Comparison of ENCODE assay signal across 10 cellular contexts in the genomic region with DNA sequence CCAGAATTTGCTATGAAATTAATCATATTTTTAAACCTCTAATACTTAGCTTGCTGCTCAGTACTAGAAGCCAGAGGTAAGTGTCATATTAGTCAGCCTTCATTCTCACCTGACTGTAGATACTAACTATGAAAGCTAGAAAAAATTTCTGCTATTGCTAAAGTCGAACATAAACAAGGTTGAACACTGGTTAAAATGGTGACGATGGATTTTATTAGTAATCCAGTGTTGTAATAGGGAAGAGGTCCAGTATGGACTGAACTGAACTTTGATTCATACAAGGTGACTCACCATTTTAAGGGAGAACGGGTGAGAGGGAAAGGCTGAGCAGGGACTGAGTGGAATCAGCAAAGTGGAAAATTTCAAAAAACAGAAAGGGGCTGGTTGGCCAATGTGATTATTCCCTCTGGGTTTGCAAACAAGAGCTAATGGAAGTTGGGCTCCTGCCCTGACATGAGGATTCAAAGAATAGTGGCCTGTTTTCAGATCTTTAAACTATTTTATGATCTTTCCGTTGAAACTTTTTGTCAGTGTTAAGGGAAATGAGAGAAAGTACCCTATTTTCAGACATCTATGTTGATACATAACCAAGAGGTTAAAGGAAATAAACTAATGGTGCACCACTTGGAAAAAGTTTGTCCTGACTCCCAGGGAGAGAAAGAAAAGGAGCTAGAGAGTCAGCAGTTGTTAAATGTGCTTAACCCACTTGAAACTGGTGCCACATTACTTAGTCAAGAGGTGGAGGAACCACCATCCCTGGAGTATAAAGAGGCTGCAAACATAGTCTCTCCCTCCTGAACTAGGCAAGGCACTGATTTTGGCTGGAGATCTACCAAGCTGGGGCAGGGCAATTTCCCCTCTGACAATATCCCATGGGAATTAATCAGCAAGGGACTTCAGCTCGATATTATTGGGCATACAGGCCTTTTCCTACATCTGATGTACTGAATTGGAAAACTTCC. TPM values are rescaled to one million over a fixed set of nuclear protein-coding genes. Genes with fewer than 3 reads are reported as not detected.
DNase-seq lines count a peak whose midpoint lies in the region; ATAC-seq and TF ChIP-seq lines count a peak whose summit lies in the region.
"Had no signal": no experiment of that assay in that cellular context is flagged by ENCODE, and none has a peak within 500 bp of the region (broad histone marks: within the 10 kb centered on the region; RNA-seq: fewer than 3 reads in every experiment).

No MANE protein-coding gene starts in this region.

- DNase-seq in DMS53 (lab: John Stamatoyannopoulos, UW) (peak; percentile 30), DMS53 treated with DMSO at 0.1 percent for 48 hours (lab: John Stamatoyannopoulos, UW; ENCODE audit: unreplicated experiment) (no peak), dorsolateral prefrontal cortex (no peak), lower lobe of right lung (no peak), aorta (peak in 1 of 2 donors; percentile 58), NCI-H1930 (lab: John Stamatoyannopoulos, UW) (no peak), NCI-H2196 (lab: John Stamatoyannopoulos, UW; ENCODE audit: unreplicated experiment) (no peak)

- peaks cover 30% of the 10 kb centered on the region for H3K4me1 ChIP-seq in lower lobe of right lung
- H3K4me1 ChIP-seq in aorta (ENCODE audit: control insufficient read depth in 1 of 2, insufficient read depth in 2 of 2, low read length in 2 of 2) = peaks cover 2 to 19% of the 10 kb centered on the region in 2 donors

- no peaks in the 10 kb centered on the region for H3K9me3 ChIP-seq in lower lobe of right lung
- H3K9me3 ChIP-seq in aorta (ENCODE audit: control insufficient read depth, low read length) = no peaks in the 10 kb centered on the region

- ATAC-seq in lower lobe of right lung = peak; percentile 85 to 88
- ATAC-seq in aorta (ENCODE audit: low FRiP score) = peak; percentile 93
- no peak for ATAC-seq in HG02588 (IDR thresholded peaks at IDR 0.05; ENCODE audit: unreplicated experiment)

- peaks cover 0 to 4% (median 0%) of the 10 kb centered on the region in 45 donors for H3K27me3 ChIP-seq in dorsolateral prefrontal cortex
- H3K27me3 ChIP-seq in lower lobe of right lung (ENCODE audit: low read depth) = no peaks in the 10 kb centered on the region
- H3K27me3 ChIP-seq in aorta (ENCODE audit: control insufficient read depth in 1 of 2, insufficient read depth in 2 of 2, low read length in 1 of 2) = no peaks in the 10 kb centered on the region

- WGBS in aorta, 2 donors = 8 to 9% methylated on average over 5 of the region's 5 CpGs

- intact Hi-C loops in dorsolateral prefrontal cortex (cut with DNase I) = no loop called here
- intact Hi-C loops in lower lobe of right lung (cut with DNase I) = no loop called here
- intact Hi-C loops in aorta (cut with DNase I) = loop anchor here (5.0 to 10.0 kb wide), 2 partner anchors 96 to 127 kb away; no protein-coding TSS in a partner anchor

- H3K27ac ChIP-seq in dorsolateral prefrontal cortex = peak overlapping the region in 37 of 59 donors; percentile 4 to 81 (median 47)
- peak overlapping the region; percentile 38 for H3K27ac ChIP-seq in lower lobe of right lung
- H3K27ac ChIP-seq in aorta (ENCODE audit: low read depth in 1 of 2, low read length in 2 of 2) = peak overlapping the region; percentile 96 to 98
- H3K27ac ChIP-seq: 22Rv1 had no signal

- H3K36me3 ChIP-seq in lower lobe of right lung (no peaks in the 10 kb centered on the region), aorta (ENCODE audit: control insufficient read depth in 1 of 2, insufficient read depth in 2 of 2, low read length in 1 of 2) (no peaks in the 10 kb centered on the region)

- no peak overlapping the region for H3K4me3 ChIP-seq in dorsolateral prefrontal cortex
- H3K4me3 ChIP-seq in lower lobe of right lung = no peak overlapping the region
- no peak overlapping the region for H3K4me3 ChIP-seq in aorta (ENCODE audit: low read length in 2 of 2)

- TF ChIP-seq CTCF in dorsolateral prefrontal cortex (IDR thresholded peaks at IDR 0.05 in 54 of 56, conservative IDR thresholded peaks at IDR 0.05 in 2 of 56; ENCODE audit: low read depth in 1 of 56, partially characterized antibody in 56 of 56) (no peak), lower lobe of right lung (IDR thresholded peaks at IDR 0.05) (no peak)

RNA-seq across cellular contexts. Expression of gene AKR1C1, which starts 15.3 kb away (rescaled TPM):
- total RNA-seq in dorsolateral prefrontal cortex = 10 to 100 TPM in 112 of 120 experiments, 1 to 10 TPM in 8; 5.4 to 36.3 (median 17.3) TPM
- total RNA-seq in lower lobe of right lung = 54.5 TPM
- total RNA-seq in aorta = 10 to 100 TPM; 33.6 to 79.0 TPM
- 100 to 1,000 TPM; 100 to 311 TPM for polyA plus RNA-seq in aorta

RNA-seq across cellular contexts. Expression of gene AKR1C2, which starts 55.7 kb away (rescaled TPM):
- total RNA-seq in dorsolateral prefrontal cortex (10 to 100 TPM in 76 of 120 experiments, 1 to 10 TPM in 44; 3.1 to 44.6 (median 12.0) TPM), lower lobe of right lung (34.4 TPM), aorta (10 to 100 TPM; 44.7 to 46.8 TPM)
- 100 to 1,000 TPM in 1 of 2 donors, 10 to 100 TPM in 1; 60.7 to 121 TPM for polyA plus RNA-seq in aorta
- total RNA-seq: T-helper 1 cell treated with Interleukin-12 subunit alpha and Interleukin-12 subunit beta and Interleukin-4 antibody, amounts not matched to agents 30 ng/mL and 1 ng/mL, for 36 hours had no signal

Comparison
In these comparisons a context has a peak if more than half of its experiments do, and no peak if none do; other contexts are left out.
1. H3K27ac ChIP-seq: peak in every context shown above with its lines; median percentile 97 in aorta; 47 in dorsolateral prefrontal cortex; 38 in lower lobe of right lung.
2. intact Hi-C loops: an anchor here in aorta (5.0 to 10.0 kb wide); none called in dorsolateral prefrontal cortex and lower lobe of right lung.